In genomic region chr12:93915411-93915810, GRCh38 we compare ENCODE assay signal across 31 cellular contexts.
"Had no signal": no experiment of that assay in that cellular context is flagged by ENCODE, and none has a peak within 500 bp of the region (broad histone marks: within the 10 kb centered on the region; RNA-seq: fewer than 3 reads in every experiment).

No MANE protein-coding gene starts in this region.

- H3K36me3 ChIP-seq: MG63, SJCRH30 had no signal

- H3K4me1 ChIP-seq: body of pancreas, SJCRH30 had no signal

- H3K4me3 ChIP-seq: body of pancreas, MG63, SJCRH30, SK-N-MC had no signal

- H3K27ac ChIP-seq: body of pancreas, SJCRH30, SK-N-MC had no signal

- ATAC-seq: activated CD4-positive, alpha-beta T cell treated with anti-CD3 and anti-CD28 coated beads for 36 hours; activated CD4-positive, CD25-positive, alpha-beta regulatory T cell treated with anti-CD3 and anti-CD28 coated beads, Interleukin-2, amount 50 U/mL, for 24 hours; activated CD8-positive, alpha-beta T cell treated with anti-CD3 and anti-CD28 coated beads, Interleukin-2, amount 10 ng/mL, durations not matched to agents 7 days and 5 days; body of pancreas; Panc1; WTC11 had no signal

- H3K27me3 ChIP-seq: body of pancreas, MG63, SJCRH30 had no signal

- H3K9me3 ChIP-seq: body of pancreas, SJCRH30 had no signal

- DNase-seq: activated CD4-positive, alpha-beta T cell treated with anti-CD3 and anti-CD28 coated beads for 36 hours; activated CD4-positive, alpha-beta T cell treated with anti-CD3 and anti-CD28 coated beads, Interleukin-2, amount 10 ng/mL, durations not matched to agents 7 days and 5 days; activated CD4-positive, alpha-beta T cell treated with anti-CD3 and anti-CD28 coated beads, Interleukin-2, amount 50 U/mL, for 48 hours; activated CD8-positive, alpha-beta T cell treated with anti-CD3 and anti-CD28 coated beads, Interleukin-2, amount 10 ng/mL, durations not matched to agents 7 days and 5 days; activated gamma-delta T cell; activated naive CD4-positive, alpha-beta T cell treated with Interleukin-2 at 50 U/mL for 16 hours; activated naive CD8-positive, alpha-beta T cell treated with anti-CD3 and anti-CD28 coated beads, Interleukin-2, amount 10 ng/mL, durations not matched to agents 7 days and 5 days; activated T-cell treated with anti-CD3 and anti-CD28 coated beads, Interleukin-2, amount 50 U/mL, for 24 hours; amygdala; body of pancreas; caudate nucleus; cerebellar nuclear complex; Karpas-422; MG63; NCI-H1048; NCI-H1105 treated with DMSO at 0.1 percent for 48 hours; NCI-H1436; NCI-H1694; NCI-H1930; NCI-H2081 treated with DMSO at 0.1 percent for 48 hours; NCI-H226; NCI-H446 treated with DMSO at 0.1 percent for 48 hours; NCI-H524; NCI-H69; SHP77; SJCRH30; T1000 had no signal
